10 cellular contexts compared by ENCODE assay signal in the genomic region with DNA sequence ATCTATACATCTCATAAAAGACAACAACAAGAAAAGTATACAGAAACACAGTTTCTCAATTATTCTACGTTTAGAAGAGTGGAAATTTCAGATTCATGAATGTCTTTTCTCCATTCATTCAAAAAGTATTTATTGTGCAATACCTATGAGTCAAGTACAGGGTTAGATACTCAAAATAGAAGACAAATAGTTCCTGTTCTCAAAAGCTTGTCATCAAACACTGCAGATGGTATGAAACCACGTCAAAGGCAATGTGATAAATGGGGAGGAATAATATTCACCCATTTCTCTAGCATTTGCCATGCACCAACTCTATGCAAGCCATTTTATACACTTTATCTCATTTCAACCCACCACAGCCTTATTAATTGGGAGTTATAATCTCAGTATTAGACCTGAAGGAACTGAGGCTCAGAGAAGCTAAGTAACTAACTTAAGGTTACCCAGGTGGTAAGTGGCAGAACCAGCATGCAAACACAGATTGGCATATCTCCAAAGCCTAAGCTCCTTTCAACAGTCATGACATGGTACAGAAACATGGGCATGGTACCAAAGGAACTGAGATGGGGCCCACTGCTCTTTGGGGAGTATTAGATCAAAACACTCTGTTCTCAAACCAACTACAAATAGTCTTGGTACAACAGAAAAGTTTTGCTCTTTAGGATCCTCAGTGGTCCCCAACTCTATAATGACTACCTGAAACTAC.
A peak's percentile ranks its signal among the peaks of the same experiment; 100 is the strongest.
DNase-seq lines count a peak whose midpoint lies in the region; ATAC-seq, FAIRE-seq and TF ChIP-seq lines count a peak whose summit lies in the region.
"Had no signal": no experiment of that assay in that cellular context is flagged by ENCODE, and none has a peak within 500 bp of the region (broad histone marks: within the 10 kb centered on the region; RNA-seq: fewer than 3 reads in every experiment).

No MANE protein-coding gene starts in this region.

- H3K9me1 ChIP-seq in keratinocyte (ENCODE audit: control insufficient read depth, extremely low read depth, insufficient read depth, low read length): no peaks in the 10 kb centered on the region

- peak overlapping the region; percentile 63 for H3K4me2 ChIP-seq in A549
- peak overlapping the region; percentile 64 for H3K4me2 ChIP-seq in keratinocyte (ENCODE audit: control insufficient read depth, extremely low read depth, insufficient read depth, low read depth, low read length)

- WGBS in A549 (ENCODE audit: missing lambda C conversion rate): under 1% methylated on average over 2 of the region's 2 CpGs

- TF ChIP-seq EP300 in A549 (IDR thresholded peaks at IDR 0.05): peak; percentile 15 to 42; a peak in 1 of 5 replicates

- H3K4me3 ChIP-seq in A549 (0 out of 3 replicates have a peak overlapping the region, but pooled peaks have one; percentile 6), keratinocyte (ENCODE audit: control insufficient read depth in 2 of 3, extremely low read depth in 1 of 3, insufficient read depth in 2 of 3, low read depth in 1 of 3, low read length in 3 of 3) (no peak overlapping the region), SJCRH30 (no peak overlapping the region)

- ATAC-seq in A549: peak; percentile 76 to 86
- no peak for ATAC-seq in GM19351 (IDR thresholded peaks at IDR 0.05; ENCODE audit: unreplicated experiment)
- ATAC-seq in GM18520 (IDR thresholded peaks at IDR 0.05; ENCODE audit: unreplicated experiment): no peak

- DNase-seq in A549 (ENCODE audit: low read depth in 1 of 2, low spot score in 1 of 2) (peak; percentile 40 to 59), HT1080 (ENCODE audit: low read depth) (peak; percentile 87), astrocyte of the hippocampus (ENCODE audit: low read depth, low spot score) (peak; percentile 45), keratinocyte (ENCODE audit: low read depth, low spot score) (no peak), NCI-H2196 (lab: John Stamatoyannopoulos, UW; ENCODE audit: unreplicated experiment) (no peak), SJCRH30 (no peak)
- DNase-seq: NCI-H1417 treated with DMSO at 0.1 percent for 48 hours had no signal

- no peak overlapping the region for H2AFZ ChIP-seq in keratinocyte (ENCODE audit: control insufficient read depth, low read length)

- H3K27ac ChIP-seq in A549 (peak overlapping the region; percentile 76 to 82), keratinocyte (ENCODE audit: control insufficient read depth, insufficient read depth, low read length) (peak overlapping the region; percentile 83), SJCRH30 (no peak overlapping the region)

- POLR2A ChIA-PET in A549 (lab: Yijun Ruan, JAX): interaction anchor here (0.5 to 1.0 kb wide), 2 partner anchors 66 to 133 kb away, joined by 3 to 4 read pairs; no protein-coding TSS in a partner anchor

- TF ChIP-seq RAD21 in A549 (conservative IDR thresholded peaks at IDR 0.05 in 1 of 2, IDR thresholded peaks at IDR 0.05 in 1 of 2): no peak; a peak in 2 of 5 replicates

- H3K9me3 ChIP-seq in A549 (no peaks in the 10 kb centered on the region), keratinocyte (ENCODE audit: control insufficient read depth, low read depth, low read length) (no peaks in the 10 kb centered on the region), SJCRH30 (replicated peaks) (no peaks in the 10 kb centered on the region)

- no peaks in the 10 kb centered on the region for H4K20me1 ChIP-seq in keratinocyte (ENCODE audit: control insufficient read depth, extremely low read depth, insufficient read depth, low read length)

- dilution Hi-C loops in keratinocyte (cut with MboI; ENCODE audit: extremely low pct_ligation_motif_present, low sequenced_read_pairs): no loop called here

- CTCF ChIA-PET in A549 (lab: Yijun Ruan, JAX): interaction anchor here (0.7 to 1.4 kb wide), 7 partner anchors 11 to 142 kb away, joined by 3 to 5 read pairs (median 3); a partner anchor contains a TSS

- TF ChIP-seq CTCF in A549 (IDR thresholded peaks at IDR 0.05): no peak
- TF ChIP-seq CTCF in keratinocyte (optimal IDR thresholded peaks at IDR 0.05 in 1 of 3, IDR thresholded peaks at IDR 0.05 in 1 of 3, conservative IDR thresholded peaks at IDR 0.05 in 1 of 3; ENCODE audit: extremely low read depth in 1 of 3, insufficient read depth in 2 of 3, low read length in 3 of 3): no peak

- peaks cover 53% of the 10 kb centered on the region for H3K4me1 ChIP-seq in A549
- peaks cover 56% of the 10 kb centered on the region for H3K4me1 ChIP-seq in keratinocyte (ENCODE audit: control insufficient read depth, extremely low read depth, insufficient read depth, low read length)
- no peaks in the 10 kb centered on the region for H3K4me1 ChIP-seq in SJCRH30

- H3K36me3 ChIP-seq in keratinocyte (ENCODE audit: control insufficient read depth in 2 of 2, extremely low read depth in 1 of 2, insufficient read depth in 2 of 2, low read length in 2 of 2) (no peaks in the 10 kb centered on the region), SJCRH30 (no peaks in the 10 kb centered on the region)

- no peaks in the 10 kb centered on the region for H3K27me3 ChIP-seq in keratinocyte (ENCODE audit: control insufficient read depth, extremely low read depth, insufficient read depth, low read length)
- no peaks in the 10 kb centered on the region for H3K27me3 ChIP-seq in SJCRH30

- H3K9ac ChIP-seq in keratinocyte (ENCODE audit: control insufficient read depth, extremely low read depth, insufficient read depth, low read length): no peak overlapping the region

- H3K79me2 ChIP-seq in keratinocyte (ENCODE audit: control insufficient read depth, insufficient read depth, low read length): no peaks in the 10 kb centered on the region

- FAIRE-seq in A549 (lab: Jason Lieb, UNC): peak; percentile 43
- peak; percentile 88 for FAIRE-seq in keratinocyte (lab: Jason Lieb, UNC)
- FAIRE-seq: TTC549 had no signal

- no peak for TF ChIP-seq POLR2A in A549 (IDR thresholded peaks at IDR 0.05; ENCODE audit: low read length)

TF ChIP-seq in A549, 52 proteins besides CTCF, POLR2A, EP300 and RAD21:
- TF ChIP-seq HOXB5 (CRISPR knock-in tag; IDR thresholded peaks at IDR 0.05): peak; percentile 77; the same call in 1 of the 2 replicates
- no peak for TF ChIP-seq HDAC2 (IDR thresholded peaks at IDR 0.05)
- peak in 1 of 2 experiments; percentile 77; a peak in 1 of 5 replicates for TF ChIP-seq JUN (IDR thresholded peaks at IDR 0.05)
- TF ChIP-seq, protein P1, sequence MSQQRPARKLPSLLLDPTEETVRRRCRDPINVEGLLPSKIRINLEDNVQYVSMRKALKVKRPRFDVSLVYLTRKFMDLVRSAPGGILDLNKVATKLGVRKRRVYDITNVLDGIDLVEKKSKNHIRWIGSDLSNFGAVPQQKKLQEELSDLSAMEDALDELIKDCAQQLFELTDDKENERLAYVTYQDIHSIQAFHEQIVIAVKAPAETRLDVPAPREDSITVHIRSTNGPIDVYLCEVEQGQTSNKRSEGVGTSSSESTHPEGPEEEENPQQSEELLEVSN (IDR thresholded peaks at IDR 0.05; ENCODE audit: borderline replicate concordance, low read depth): no peak
- TF ChIP-seq NR3C1 (IDR thresholded peaks at IDR 0.05): no peak
- TF ChIP-seq CEBPB (IDR thresholded peaks at IDR 0.05): peak; percentile 95 to 98
- TF ChIP-seq JUNB (IDR thresholded peaks at IDR 0.05): peak; percentile 92
- no peak for TF ChIP-seq ZC3H11A (IDR thresholded peaks at IDR 0.05)
- TF ChIP-seq KDM1A (IDR thresholded peaks at IDR 0.05; ENCODE audit: low read depth): no peak
- no peak for TF ChIP-seq TP53 (CRISPR knock-in tag; IDR thresholded peaks at IDR 0.05)
- TF ChIP-seq FOSL2 (IDR thresholded peaks at IDR 0.05): peak; percentile 88
- peak; percentile 89 for TF ChIP-seq FOSL2 (CRISPR knock-in tag; IDR thresholded peaks at IDR 0.05)
- peak; percentile 26; the same call in 1 of the 2 replicates for TF ChIP-seq HOXB13 (CRISPR knock-in tag; IDR thresholded peaks at IDR 0.05; ENCODE audit: low read depth)
- TF ChIP-seq GATA3 (IDR thresholded peaks at IDR 0.05; ENCODE audit: borderline replicate concordance): peak; percentile 56; the same call in 1 of the 2 replicates
- no peak for TF ChIP-seq CHD4 (IDR thresholded peaks at IDR 0.05; ENCODE audit: borderline replicate concordance)
- TF ChIP-seq KDM5A (IDR thresholded peaks at IDR 0.05): no peak
- TF ChIP-seq, protein P2, sequence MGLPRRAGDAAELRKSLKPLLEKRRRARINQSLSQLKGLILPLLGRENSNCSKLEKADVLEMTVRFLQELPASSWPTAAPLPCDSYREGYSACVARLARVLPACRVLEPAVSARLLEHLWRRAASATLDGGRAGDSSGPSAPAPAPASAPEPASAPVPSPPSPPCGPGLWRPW (IDR thresholded peaks at IDR 0.05): peak; percentile 50; the same call in 1 of the 2 replicates
- no peak for TF ChIP-seq RFX5 (IDR thresholded peaks at IDR 0.05)
- TF ChIP-seq RNF2 (IDR thresholded peaks at IDR 0.05; ENCODE audit: borderline replicate concordance, low read depth): no peak

Comparison
In these comparisons a context has a peak if more than half of its experiments do, and no peak if none do; other contexts are left out.
1. ATAC-seq: peak in A549 (2 of 2); none in GM19351 (single experiment) and GM18520 (single experiment).
2. DNase-seq: peak in A549 (2 of 2), HT1080 (single experiment) and astrocyte of the hippocampus (single experiment); none in keratinocyte (single experiment), NCI-H2196 (single experiment) and SJCRH30 (0 of 2).